ENCODE assay signal across 13 cellular contexts in the genomic region with DNA sequence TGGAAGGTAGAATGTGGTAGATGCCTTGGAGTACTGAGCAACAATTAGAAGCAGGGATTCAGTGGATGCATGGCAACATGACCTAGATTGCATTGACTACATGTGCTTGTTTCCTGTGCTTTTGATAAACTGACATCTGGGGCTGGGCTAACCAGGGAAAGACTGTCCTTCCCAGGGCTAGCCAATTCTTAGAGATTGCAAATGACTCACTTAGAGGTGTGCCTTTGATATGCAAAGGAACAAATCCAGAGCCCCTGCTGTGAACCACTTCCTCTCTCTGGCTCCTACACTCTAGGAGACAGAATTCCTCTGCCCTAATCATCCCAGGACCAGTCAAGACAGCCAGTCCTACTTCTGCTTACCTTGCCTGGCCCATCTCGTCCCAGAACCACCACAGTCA.
DNase-seq lines count a peak whose midpoint lies in the region; ATAC-seq and TF ChIP-seq lines count a peak whose summit lies in the region.
"Had no signal": no experiment of that assay in that cellular context is flagged by ENCODE, and none has a peak within 500 bp of the region (broad histone marks: within the 10 kb centered on the region; RNA-seq: fewer than 3 reads in every experiment).

No MANE protein-coding gene starts in this region.

- no peaks in the 10 kb centered on the region for H4K20me1 ChIP-seq in H9 (ENCODE audit: control insufficient read depth, insufficient read depth, insufficient read length)
- no peaks in the 10 kb centered on the region for H4K20me1 ChIP-seq in Karpas-422 (ENCODE audit: insufficient read depth, low read depth, low read length)

- no peak overlapping the region for H3K18ac ChIP-seq in H9 (ENCODE audit: insufficient read length, low read depth, low read length)

- H3K56ac ChIP-seq in H9 (ENCODE audit: insufficient read length, low read depth, low read length), result no peak overlapping the region

- H3K27ac ChIP-seq in H9 (ENCODE audit: insufficient read length, low read depth, low read length) (peak overlapping the region; percentile 5), Karpas-422 (ENCODE audit: low read length) (no peak overlapping the region)
- H3K27ac ChIP-seq: body of pancreas, left ventricle myocardium inferior had no signal

- H3K4me2 ChIP-seq in H9 (ENCODE audit: insufficient read depth, insufficient read length, low read length) (no peak overlapping the region), Karpas-422 (ENCODE audit: low read depth, low read length, poor library complexity, severe bottlenecking) (no peak overlapping the region)

- no peak overlapping the region for H2BK12ac ChIP-seq in H9 (ENCODE audit: insufficient read length, low read depth, low read length)

- peaks cover 59% of the 10 kb centered on the region for H3K27me3 Mint-ChIP-seq in H9 (ENCODE audit: low read depth)
- H3K27me3 Mint-ChIP-seq: stimulated activated naive CD8-positive, alpha-beta T cell treated with anti-CD3 and anti-CD28 coated beads, Interleukin-15, amount 100 ng/mL, for 72 hours had no signal

- H3K36me3 Mint-ChIP-seq in H9 (ENCODE audit: insufficient read depth in 1 of 3, low read depth in 3 of 3), result no peaks in the 10 kb centered on the region; a peak in 3 of 7 replicates

- no peaks in the 10 kb centered on the region for H3K23me2 ChIP-seq in H9 (ENCODE audit: insufficient read length, low read depth, low read length, poor library complexity, severe bottlenecking)

- H3K23ac ChIP-seq in H9 (ENCODE audit: insufficient read length, low read depth, low read length), result no peak overlapping the region

- no peak overlapping the region for H2BK5ac ChIP-seq in H9 (ENCODE audit: insufficient read length, low read length)

- H3K9me3 ChIP-seq in H9 (ENCODE audit: control insufficient read depth, low read depth, low read length), result no peaks in the 10 kb centered on the region
- no peaks in the 10 kb centered on the region; the same call in 1 of the 2 replicates for H3K9me3 ChIP-seq in NT2/D1 (ENCODE audit: insufficient read depth, low read length)
- no peaks in the 10 kb centered on the region for H3K9me3 ChIP-seq in Karpas-422 (ENCODE audit: low read length)
- H3K9me3 ChIP-seq: body of pancreas, left ventricle myocardium inferior had no signal

- H3K9me3 Mint-ChIP-seq in H9, result peaks cover 2 to 5% of the 10 kb centered on the region in 2 experiments; a peak in 1 of 5 replicates

- H2BK120ac ChIP-seq in H9 (ENCODE audit: low read depth, low read length, poor library complexity, severe bottlenecking), result no peak overlapping the region

- H3K27me3 ChIP-seq in H9 (ENCODE audit: insufficient read depth, low read length) (no peaks in the 10 kb centered on the region), NT2/D1 (ENCODE audit: insufficient read depth, insufficient read length) (peaks cover 7% of the 10 kb centered on the region), Karpas-422 (ENCODE audit: low read length) (no peaks in the 10 kb centered on the region)
- H3K27me3 ChIP-seq: body of pancreas had no signal

- H2AK5ac ChIP-seq in H9 (ENCODE audit: insufficient read length, low read length), result no peak overlapping the region

- H4K91ac ChIP-seq in H9 (ENCODE audit: insufficient read length, low read depth, low read length), result no peak overlapping the region

- no peak overlapping the region for H2BK20ac ChIP-seq in H9 (ENCODE audit: low read depth, low read length, poor library complexity, severe bottlenecking)

- WGBS in H9 (ENCODE audit: extremely low coverage, insufficient read length, low lambda C conversion rate), result no CpG with 5 or more reads among the region's 1 CpG

- H3T11ph ChIP-seq in H9 (ENCODE audit: low read length), result no peak overlapping the region

- H3K14ac ChIP-seq in H9 (ENCODE audit: insufficient read depth, low read length), result no peak overlapping the region

- H3K4me3 ChIP-seq in NT2/D1 (ENCODE audit: insufficient read length, low read depth) (no peak overlapping the region), fibroblast of mammary gland (ENCODE audit: control insufficient read depth, low read depth, low read length) (no peak overlapping the region), Karpas-422 (ENCODE audit: low read length) (no peak overlapping the region)
- H3K4me3 ChIP-seq: body of pancreas, left ventricle myocardium inferior had no signal

- H3K4me1 ChIP-seq in H9 (ENCODE audit: insufficient read depth, low read length) (peaks cover 6% of the 10 kb centered on the region; the same call in 1 of the 2 replicates), NT2/D1 (ENCODE audit: insufficient read depth, insufficient read length) (peaks cover 5% of the 10 kb centered on the region), Karpas-422 (ENCODE audit: low read length) (no peaks in the 10 kb centered on the region)
- H3K4me1 ChIP-seq: body of pancreas had no signal

- H3K4me1 Mint-ChIP-seq in H9, result peaks cover 30 to 44% of the 10 kb centered on the region in 2 experiments

- DNase-seq in H9, result peak; percentile 95
- DNase-seq in NT2/D1 (ENCODE audit: low read depth, low spot score), result peak; percentile 97
- peak; percentile 69 for DNase-seq in fibroblast of mammary gland (ENCODE audit: low read depth)
- DNase-seq in renal cortical epithelial cell (ENCODE audit: low read depth), result peak; percentile 82
- no peak for DNase-seq in D341Med (ENCODE audit: low spot score)
- no peak for DNase-seq in Karpas-422
- DNase-seq: body of pancreas; left ventricle myocardium inferior; NCI-H2107; stimulated activated CD4-positive, alpha-beta T cell treated with anti-CD3 and anti-CD28 coated beads, Interleukin-2, amount 100 ng/mL, for 48 hours; stimulated activated naive CD8-positive, alpha-beta T cell treated with anti-CD3 and anti-CD28 coated beads, Interleukin-15, amount 100 ng/mL, for 72 hours had no signal

- H3K79me2 ChIP-seq in H9 (ENCODE audit: insufficient read depth, low read length) (no peaks in the 10 kb centered on the region; the same call in 1 of the 2 replicates), Karpas-422 (ENCODE audit: low read length) (no peaks in the 10 kb centered on the region)

- no peak overlapping the region for H4K8ac ChIP-seq in H9 (replicated peaks; ENCODE audit: insufficient read length, low read depth, low read length)

- H4K5ac ChIP-seq in H9 (ENCODE audit: insufficient read length, low read depth, low read length), result no peak overlapping the region

- H2BK15ac ChIP-seq in H9 (ENCODE audit: low read depth, low read length), result no peak overlapping the region

- H2AFZ ChIP-seq in H9 (ENCODE audit: low read length) (no peak overlapping the region), Karpas-422 (ENCODE audit: low read length) (no peak overlapping the region)

- H3K79me1 ChIP-seq in H9 (ENCODE audit: insufficient read depth, low read depth, low read length, poor library complexity, severe bottlenecking), result no peaks in the 10 kb centered on the region

- H3K27ac Mint-ChIP-seq in H9, result peak overlapping the region; percentile 18 to 87 (median 76); a peak in 4 of 7 replicates

- ATAC-seq in HG02970 (IDR thresholded peaks at IDR 0.05; ENCODE audit: low FRiP score, unreplicated experiment), result no peak
- ATAC-seq: body of pancreas; Panc1; stimulated activated naive CD8-positive, alpha-beta T cell treated with anti-CD3 and anti-CD28 coated beads, Interleukin-15, amount 100 ng/mL, for 72 hours had no signal

- no peaks in the 10 kb centered on the region for H3K9me2 ChIP-seq in Karpas-422 (replicated peaks; ENCODE audit: insufficient read depth, low read length)

- H3K4me3 Mint-ChIP-seq in H9, result no peak overlapping the region
- H3K4me3 Mint-ChIP-seq: stimulated activated naive CD8-positive, alpha-beta T cell treated with anti-CD3 and anti-CD28 coated beads, Interleukin-15, amount 100 ng/mL, for 72 hours had no signal

- H3K4ac ChIP-seq in H9 (ENCODE audit: low read depth, low read length), result no peak overlapping the region

- TF ChIP-seq CTCF in H9 (conservative IDR thresholded peaks at IDR 0.05) (no peak), fibroblast of mammary gland (conservative IDR thresholded peaks at IDR 0.05; ENCODE audit: control insufficient read depth, insufficient read depth, low read depth, low read length) (no peak)

- no peak overlapping the region for H3K9ac ChIP-seq in H9 (ENCODE audit: extremely low read depth, insufficient read length, low read length)
- H3K9ac ChIP-seq in NT2/D1 (ENCODE audit: insufficient read length, low read depth), result no peak overlapping the region
- no peak overlapping the region for H3K9ac ChIP-seq in Karpas-422 (ENCODE audit: low read length)

- no peaks in the 10 kb centered on the region for H3K36me3 ChIP-seq in NT2/D1 (ENCODE audit: insufficient read depth, insufficient read length, low read length)
- H3K36me3 ChIP-seq in Karpas-422 (ENCODE audit: insufficient read depth, low read length), result no peaks in the 10 kb centered on the region
- H3K36me3 ChIP-seq: left ventricle myocardium inferior had no signal

Comparison
In these comparisons a context has a peak if more than half of its experiments do, and no peak if none do; other contexts are left out.
1. DNase-seq: peak in H9 (single experiment), NT2/D1 (single experiment), fibroblast of mammary gland (single experiment) and renal cortical epithelial cell (single experiment); none in D341Med (single experiment) and Karpas-422 (single experiment).